Comparison of ENCODE assay signal across 8 cellular contexts in genomic region chr2:65435625-65436168, GRCh38. TPM values are rescaled to one million over a fixed set of nuclear protein-coding genes. Genes with fewer than 3 reads are reported as not detected.
DNase-seq lines count a peak whose midpoint lies in the region; ATAC-seq and TF ChIP-seq lines count a peak whose summit lies in the region.

No MANE protein-coding gene starts in this region.

- peaks cover 69% of the 10 kb centered on the region for H3K27me3 Mint-ChIP-seq in WTC11 (ENCODE audit: low read depth)

- ATAC-seq in HG02970 (IDR thresholded peaks at IDR 0.05; ENCODE audit: low FRiP score, unreplicated experiment) = peak; percentile 12
- peak; percentile 32 for ATAC-seq in WTC11
- ATAC-seq in GM19035 (IDR thresholded peaks at IDR 0.05; ENCODE audit: unreplicated experiment) = no peak

- no peak for DNase-seq in GM12864 (ENCODE audit: low read depth)
- DNase-seq in NCI-H2171 (lab: John Stamatoyannopoulos, UW) = peak; percentile 79
- DNase-seq in WTC11 (ENCODE audit: low spot score) = peak; percentile 86
- peak; percentile 20 for DNase-seq in cortex of kidney (lab: John Stamatoyannopoulos, UW)
- peak; percentile 78 for DNase-seq in kidney tubule cell (ENCODE audit: low spot score)
- peak; percentile 21 to 36 for DNase-seq in stimulated activated CD4-positive, alpha-beta T cell treated with anti-CD3 and anti-CD28 coated beads, Interleukin-12 subunit alpha, Interleukin-12 subunit beta, amount 100 ng/mL, for 24 hours (ENCODE audit: low read depth in 2 of 2)

- POLR2A ChIA-PET in WTC11 (lab: Charles Lee) = no interaction called here

- TF ChIP-seq CTCF in GM12864 (IDR thresholded peaks at IDR 0.05; ENCODE audit: low read depth, low read length, missing control alignments) = no peak
- TF ChIP-seq CTCF in WTC11 (IDR thresholded peaks at IDR 0.05) = no peak

- CTCF ChIA-PET in WTC11 (lab: Charles Lee) = interaction anchor here (1.1 to 2.1 kb wide), 2 partner anchors 160 to 171 kb away, joined by 3 to 6 read pairs; no protein-coding TSS in a partner anchor

- no peaks in the 10 kb centered on the region for H3K36me3 Mint-ChIP-seq in WTC11

- H3K4me3 ChIP-seq in GM12864 (ENCODE audit: low read depth, low read length) = peak overlapping the region; percentile 64

- H3K9me3 Mint-ChIP-seq in WTC11 = no peaks in the 10 kb centered on the region

- peak overlapping the region; percentile 84; the same call in 1 of the 2 replicates for H3K27ac Mint-ChIP-seq in WTC11

- peak overlapping the region; percentile 94 for H3K4me3 Mint-ChIP-seq in WTC11

- peaks cover 42% of the 10 kb centered on the region for H3K4me1 Mint-ChIP-seq in WTC11

TF ChIP-seq in WTC11, 78 proteins besides CTCF, POLR2A, EP300 and RAD21 (continues in another document):
- no peak for TF ChIP-seq AFF4 (CRISPR knock-in tag; IDR thresholded peaks at IDR 0.05; ENCODE audit: borderline replicate concordance)
- TF ChIP-seq ZNF263 (CRISPR knock-in tag; IDR thresholded peaks at IDR 0.05; ENCODE audit: low read depth) = peak; percentile 52; the same call in 1 of the 2 replicates
- no peak for TF ChIP-seq GTF2I (CRISPR knock-in tag; conservative IDR thresholded peaks at IDR 0.05)
- TF ChIP-seq, protein P1, sequence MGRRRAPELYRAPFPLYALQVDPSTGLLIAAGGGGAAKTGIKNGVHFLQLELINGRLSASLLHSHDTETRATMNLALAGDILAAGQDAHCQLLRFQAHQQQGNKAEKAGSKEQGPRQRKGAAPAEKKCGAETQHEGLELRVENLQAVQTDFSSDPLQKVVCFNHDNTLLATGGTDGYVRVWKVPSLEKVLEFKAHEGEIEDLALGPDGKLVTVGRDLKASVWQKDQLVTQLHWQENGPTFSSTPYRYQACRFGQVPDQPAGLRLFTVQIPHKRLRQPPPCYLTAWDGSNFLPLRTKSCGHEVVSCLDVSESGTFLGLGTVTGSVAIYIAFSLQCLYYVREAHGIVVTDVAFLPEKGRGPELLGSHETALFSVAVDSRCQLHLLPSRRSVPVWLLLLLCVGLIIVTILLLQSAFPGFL (CRISPR knock-in tag; IDR thresholded peaks at IDR 0.05; ENCODE audit: borderline replicate concordance) = no peak
- TF ChIP-seq CREM (CRISPR knock-in tag; IDR thresholded peaks at IDR 0.05) = no peak; the same call in 1 of the 2 replicates
- no peak for TF ChIP-seq KAT7 (CRISPR knock-in tag; IDR thresholded peaks at IDR 0.05; ENCODE audit: borderline replicate concordance)
- no peak for TF ChIP-seq ESRRA (CRISPR knock-in tag; IDR thresholded peaks at IDR 0.05; ENCODE audit: borderline replicate concordance)
- peak; percentile 15; the same call in 1 of the 2 replicates for TF ChIP-seq NFE2L1 (CRISPR knock-in tag; IDR thresholded peaks at IDR 0.05)
- TF ChIP-seq, protein P2, sequence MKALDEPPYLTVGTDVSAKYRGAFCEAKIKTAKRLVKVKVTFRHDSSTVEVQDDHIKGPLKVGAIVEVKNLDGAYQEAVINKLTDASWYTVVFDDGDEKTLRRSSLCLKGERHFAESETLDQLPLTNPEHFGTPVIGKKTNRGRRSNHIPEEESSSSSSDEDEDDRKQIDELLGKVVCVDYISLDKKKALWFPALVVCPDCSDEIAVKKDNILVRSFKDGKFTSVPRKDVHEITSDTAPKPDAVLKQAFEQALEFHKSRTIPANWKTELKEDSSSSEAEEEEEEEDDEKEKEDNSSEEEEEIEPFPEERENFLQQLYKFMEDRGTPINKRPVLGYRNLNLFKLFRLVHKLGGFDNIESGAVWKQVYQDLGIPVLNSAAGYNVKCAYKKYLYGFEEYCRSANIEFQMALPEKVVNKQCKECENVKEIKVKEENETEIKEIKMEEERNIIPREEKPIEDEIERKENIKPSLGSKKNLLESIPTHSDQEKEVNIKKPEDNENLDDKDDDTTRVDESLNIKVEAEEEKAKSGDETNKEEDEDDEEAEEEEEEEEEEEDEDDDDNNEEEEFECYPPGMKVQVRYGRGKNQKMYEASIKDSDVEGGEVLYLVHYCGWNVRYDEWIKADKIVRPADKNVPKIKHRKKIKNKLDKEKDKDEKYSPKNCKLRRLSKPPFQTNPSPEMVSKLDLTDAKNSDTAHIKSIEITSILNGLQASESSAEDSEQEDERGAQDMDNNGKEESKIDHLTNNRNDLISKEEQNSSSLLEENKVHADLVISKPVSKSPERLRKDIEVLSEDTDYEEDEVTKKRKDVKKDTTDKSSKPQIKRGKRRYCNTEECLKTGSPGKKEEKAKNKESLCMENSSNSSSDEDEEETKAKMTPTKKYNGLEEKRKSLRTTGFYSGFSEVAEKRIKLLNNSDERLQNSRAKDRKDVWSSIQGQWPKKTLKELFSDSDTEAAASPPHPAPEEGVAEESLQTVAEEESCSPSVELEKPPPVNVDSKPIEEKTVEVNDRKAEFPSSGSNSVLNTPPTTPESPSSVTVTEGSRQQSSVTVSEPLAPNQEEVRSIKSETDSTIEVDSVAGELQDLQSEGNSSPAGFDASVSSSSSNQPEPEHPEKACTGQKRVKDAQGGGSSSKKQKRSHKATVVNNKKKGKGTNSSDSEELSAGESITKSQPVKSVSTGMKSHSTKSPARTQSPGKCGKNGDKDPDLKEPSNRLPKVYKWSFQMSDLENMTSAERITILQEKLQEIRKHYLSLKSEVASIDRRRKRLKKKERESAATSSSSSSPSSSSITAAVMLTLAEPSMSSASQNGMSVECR (CRISPR knock-in tag; IDR thresholded peaks at IDR 0.05; ENCODE audit: borderline replicate concordance) = no peak; the same call in 1 of the 2 replicates
- no peak for TF ChIP-seq ZNF219 (CRISPR knock-in tag; IDR thresholded peaks at IDR 0.05; ENCODE audit: borderline replicate concordance)
- TF ChIP-seq, protein P3, sequence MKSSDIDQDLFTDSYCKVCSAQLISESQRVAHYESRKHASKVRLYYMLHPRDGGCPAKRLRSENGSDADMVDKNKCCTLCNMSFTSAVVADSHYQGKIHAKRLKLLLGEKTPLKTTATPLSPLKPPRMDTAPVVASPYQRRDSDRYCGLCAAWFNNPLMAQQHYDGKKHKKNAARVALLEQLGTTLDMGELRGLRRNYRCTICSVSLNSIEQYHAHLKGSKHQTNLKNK (CRISPR knock-in tag; IDR thresholded peaks at IDR 0.05) = no peak
- TF ChIP-seq SMAD3 (CRISPR knock-in tag; IDR thresholded peaks at IDR 0.05; ENCODE audit: borderline replicate concordance) = no peak
- no peak for TF ChIP-seq ZNF281 (CRISPR knock-in tag; IDR thresholded peaks at IDR 0.05)
- peak; percentile 96 for TF ChIP-seq ETV6 (CRISPR knock-in tag; IDR thresholded peaks at IDR 0.05)
- TF ChIP-seq, protein P4, sequence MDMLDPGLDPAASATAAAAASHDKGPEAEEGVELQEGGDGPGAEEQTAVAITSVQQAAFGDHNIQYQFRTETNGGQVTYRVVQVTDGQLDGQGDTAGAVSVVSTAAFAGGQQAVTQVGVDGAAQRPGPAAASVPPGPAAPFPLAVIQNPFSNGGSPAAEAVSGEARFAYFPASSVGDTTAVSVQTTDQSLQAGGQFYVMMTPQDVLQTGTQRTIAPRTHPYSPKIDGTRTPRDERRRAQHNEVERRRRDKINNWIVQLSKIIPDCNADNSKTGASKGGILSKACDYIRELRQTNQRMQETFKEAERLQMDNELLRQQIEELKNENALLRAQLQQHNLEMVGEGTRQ (CRISPR knock-in tag; IDR thresholded peaks at IDR 0.05) = no peak
- 0 out of 2 replicates have a peak, but pooled peaks have one; percentile 42 for TF ChIP-seq MYBL2 (CRISPR knock-in tag; IDR thresholded peaks at IDR 0.05)

RNA-seq across cellular contexts. Expression of gene SPRED2, which starts 3.3 kb away (rescaled TPM):
- 26.4 to 34.1 TPM (median 32.7 TPM) in 3 replicates for total RNA-seq in WTC11 (2021)
